Comparison of ENCODE assay signal across 24 cellular contexts in the genomic region with DNA sequence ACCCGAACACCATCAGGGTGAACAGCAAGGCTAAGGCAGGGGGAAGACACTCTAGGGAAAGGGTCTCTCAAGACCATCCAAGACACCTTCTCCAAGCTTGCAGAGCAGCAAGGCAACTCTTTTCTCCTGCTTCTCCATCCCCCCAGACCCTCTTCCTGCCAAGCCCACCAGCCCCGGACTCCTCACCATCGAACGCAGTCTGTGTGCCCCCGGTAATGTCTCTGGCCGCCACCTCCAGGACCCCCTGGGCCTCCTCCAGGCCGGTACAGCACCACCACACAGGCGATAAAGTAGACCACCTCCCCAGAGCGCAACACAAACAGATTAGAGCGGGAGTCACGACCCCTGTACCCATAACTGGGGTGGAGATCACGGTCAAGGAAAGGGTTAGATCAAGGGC. TPM values are rescaled to one million over a fixed set of nuclear protein-coding genes. Genes with fewer than 3 reads are reported as not detected.
DNase-seq lines count a peak whose midpoint lies in the region; ATAC-seq and TF ChIP-seq lines count a peak whose summit lies in the region.
"Had no signal": no experiment of that assay in that cellular context is flagged by ENCODE, and none has a peak within 500 bp of the region (broad histone marks: within the 10 kb centered on the region; RNA-seq: fewer than 3 reads in every experiment).

No MANE protein-coding gene starts in this region.

- no peaks in the 10 kb centered on the region for H3K9me3 Mint-ChIP-seq in activated T-helper 17 cell treated with anti-CD3 and anti-CD28 coated beads, Interleukin-2, amount 50 U/mL, for 72 hours
- no peaks in the 10 kb centered on the region for H3K9me3 Mint-ChIP-seq in natural killer cell
- H3K9me3 Mint-ChIP-seq: activated CD4-positive, alpha-beta T cell treated with anti-CD3 and anti-CD28 coated beads, Interleukin-2, amount 10 ng/mL, durations not matched to agents 7 days and 5 days; mesothelial cell of epicardium had no signal

- WGBS in heart right ventricle, 2 donors: 94 to 96% methylated on average over 12 of the region's 12 CpGs

- no peak overlapping the region for H3K4me3 ChIP-seq in heart right ventricle
- no peak overlapping the region for H3K4me3 ChIP-seq in uterus
- H3K4me3 ChIP-seq: left ventricle myocardium inferior, pancreas, PC-9, skin epidermis, transverse colon had no signal

- H3K27ac ChIP-seq in heart right ventricle (no peak overlapping the region), uterus (no peak overlapping the region)
- H3K27ac ChIP-seq: left ventricle myocardium inferior, pancreas, PC-9, skin epidermis, transverse colon had no signal

- no peak for TF ChIP-seq POLR2A in uterus (IDR thresholded peaks at IDR 0.05)

- peaks cover 23% of the 10 kb centered on the region for H3K4me1 Mint-ChIP-seq in activated T-helper 17 cell treated with anti-CD3 and anti-CD28 coated beads, Interleukin-2, amount 50 U/mL, for 72 hours
- H3K4me1 Mint-ChIP-seq in natural killer cell: peaks cover 18 to 44% of the 10 kb centered on the region in 2 donors

- H3K27me3 ChIP-seq in heart right ventricle (no peaks in the 10 kb centered on the region), uterus (no peaks in the 10 kb centered on the region)
- H3K27me3 ChIP-seq: pancreas, transverse colon had no signal

- H3K4me3 Mint-ChIP-seq in activated T-helper 17 cell treated with anti-CD3 and anti-CD28 coated beads, Interleukin-2, amount 50 U/mL, for 72 hours: no peak overlapping the region
- H3K4me3 Mint-ChIP-seq in natural killer cell: peak overlapping the region; percentile 37
- H3K4me3 Mint-ChIP-seq: activated CD4-positive, alpha-beta T cell treated with anti-CD3 and anti-CD28 coated beads, Interleukin-2, amount 10 ng/mL, durations not matched to agents 7 days and 5 days; mesothelial cell of epicardium had no signal

- H3K36me3 Mint-ChIP-seq in activated T-helper 17 cell treated with anti-CD3 and anti-CD28 coated beads, Interleukin-2, amount 50 U/mL, for 72 hours (ENCODE audit: low read depth): peaks cover 81% of the 10 kb centered on the region
- no peaks in the 10 kb centered on the region for H3K36me3 Mint-ChIP-seq in natural killer cell

- peak overlapping the region; percentile 23 for H3K27ac Mint-ChIP-seq in activated T-helper 17 cell treated with anti-CD3 and anti-CD28 coated beads, Interleukin-2, amount 50 U/mL, for 72 hours
- H3K27ac Mint-ChIP-seq in natural killer cell: peak overlapping the region in 1 of 2 donors; percentile 98
- H3K27ac Mint-ChIP-seq: mesothelial cell of epicardium had no signal

- H3K4me1 ChIP-seq in heart right ventricle: peaks cover 9 to 43% (median 27%) of the 10 kb centered on the region in 9 donors
- peaks cover 0 to 10% of the 10 kb centered on the region in 2 donors for H3K4me1 ChIP-seq in uterus

- H3K9me3 ChIP-seq in heart right ventricle (no peaks in the 10 kb centered on the region), uterus (no peaks in the 10 kb centered on the region)
- H3K9me3 ChIP-seq: left ventricle myocardium inferior, pancreas, transverse colon had no signal

- DNase-seq in left ventricle myocardium superior: peak; percentile 7
- DNase-seq in heart right ventricle: no peak
- no peak for DNase-seq in natural killer cell
- no peak for DNase-seq in uterus
- no peak for DNase-seq in SW480 (ENCODE audit: low spot score)
- no peak for DNase-seq in GM03348 (ENCODE audit: low spot score)
- DNase-seq: activated CD4-positive, alpha-beta T cell treated with anti-CD3 and anti-CD28 coated beads, Interleukin-2, amount 10 ng/mL, durations not matched to agents 7 days and 5 days; activated gamma-delta T cell; amygdala; effector CD8-positive, alpha-beta T cell; glutamatergic neuron; GOT3; islet precursor cell; left ventricle myocardium inferior; naive B cell; NCI-H2171; NCI-H526; pancreas; PC-9; retina; transverse colon had no signal

- H3K27me3 Mint-ChIP-seq in activated T-helper 17 cell treated with anti-CD3 and anti-CD28 coated beads, Interleukin-2, amount 50 U/mL, for 72 hours: no peaks in the 10 kb centered on the region
- no peaks in the 10 kb centered on the region for H3K27me3 Mint-ChIP-seq in natural killer cell (ENCODE audit: low read depth in 2 of 2)
- H3K27me3 Mint-ChIP-seq: activated CD4-positive, alpha-beta T cell treated with anti-CD3 and anti-CD28 coated beads, Interleukin-2, amount 10 ng/mL, durations not matched to agents 7 days and 5 days; naive B cell had no signal

- intact Hi-C loops in left ventricle myocardium superior (cut with micrococcal nuclease) (no loop called here), heart right ventricle (cut with DNase I) (loop anchor here in 1 of 10 donors (10.0 kb wide), 1 partner anchor 226 kb away; a partner anchor contains a TSS), natural killer cell (cut with micrococcal nuclease) (no loop called here), uterus (cut with DNase I; ENCODE audit: low total_unique reads) (no loop called here)

- ATAC-seq in left ventricle myocardium superior: no peak
- ATAC-seq in heart right ventricle: no peak
- ATAC-seq in activated T-helper 17 cell treated with anti-CD3 and anti-CD28 coated beads, Interleukin-2, amount 50 U/mL, for 72 hours (replicated peaks): no peak
- ATAC-seq in natural killer cell: no peak
- ATAC-seq: pancreas had no signal

- TF ChIP-seq CTCF in heart right ventricle (IDR thresholded peaks at IDR 0.05) (no peak), natural killer cell (IDR thresholded peaks at IDR 0.05) (no peak), uterus (IDR thresholded peaks at IDR 0.05) (no peak)

- H3K36me3 ChIP-seq in heart right ventricle (peaks cover 0 to 70% (median 8%) of the 10 kb centered on the region in 9 donors), uterus (no peaks in the 10 kb centered on the region)
- H3K36me3 ChIP-seq: transverse colon had no signal

RNA-seq across cellular contexts. Expression of a gene that starts 3.8 kb away (rescaled TPM):
- 12.9 TPM for total RNA-seq in left ventricle myocardium superior
- total RNA-seq in heart right ventricle: 10 to 100 TPM in 8 of 10 donors, 1 to 10 TPM in 2; 7.7 to 27.2 (median 15.2) TPM
- polyA plus RNA-seq in heart right ventricle: 10 to 100 TPM; 18.9 to 50.4 TPM
- total RNA-seq in activated T-helper 17 cell treated with anti-CD3 and anti-CD28 coated beads, Interleukin-2, amount 50 U/mL, for 72 hours: 100 to 1,000 TPM; 122 to 130 TPM
- 100 to 1,000 TPM; 221 to 233 (median 232) TPM for total RNA-seq in natural killer cell
- 100 to 1,000 TPM in 1 of 4 donors, 10 to 100 TPM in 3; 17.9 to 126 (median 36.8) TPM for total RNA-seq in uterus

RNA-seq across cellular contexts. Expression of a gene that starts 4.3 kb away (rescaled TPM):
- total RNA-seq in left ventricle myocardium superior: 1.7 TPM
- 1 to 10 TPM in 8 of 10 donors, under 1 TPM in 2; 0.81 to 4.4 (median 1.8) TPM for total RNA-seq in heart right ventricle
- 1 to 10 TPM; 5.3 to 6.6 TPM for polyA plus RNA-seq in heart right ventricle
- total RNA-seq in activated T-helper 17 cell treated with anti-CD3 and anti-CD28 coated beads, Interleukin-2, amount 50 U/mL, for 72 hours: 1 to 10 TPM; 2.0 to 3.0 TPM
- 1 to 10 TPM; 2.6 to 6.9 (median 3.9) TPM for total RNA-seq in natural killer cell
- 10 to 100 TPM in 1 of 4 donors, 1 to 10 TPM in 1, under 1 TPM in 1, not detected in 1; 0.77 to 11.9 (median 5.3) TPM for total RNA-seq in uterus

RNA-seq across cellular contexts. Expression of a gene that starts 7.1 kb away (rescaled TPM):
- 33.1 TPM for total RNA-seq in left ventricle myocardium superior
- total RNA-seq in heart right ventricle: 10 to 100 TPM; 25.0 to 45.3 (median 29.8) TPM
- polyA plus RNA-seq in heart right ventricle: 10 to 100 TPM; 22.1 to 35.3 TPM
- total RNA-seq in activated T-helper 17 cell treated with anti-CD3 and anti-CD28 coated beads, Interleukin-2, amount 50 U/mL, for 72 hours: 100 to 1,000 TPM; 142 to 198 TPM
- 100 to 1,000 TPM; 254 to 305 (median 259) TPM for total RNA-seq in natural killer cell
- total RNA-seq in uterus: 100 to 1,000 TPM in 2 of 4 donors, 10 to 100 TPM in 2; 37.9 to 120 (median 78.2) TPM

RNA-seq across cellular contexts. Expression of a gene that starts 13.0 kb away (rescaled TPM):
- total RNA-seq in left ventricle myocardium superior (12.1 TPM), heart right ventricle (10 to 100 TPM in 7 of 10 donors, 1 to 10 TPM in 3; 6.8 to 20.7 (median 10.6) TPM), natural killer cell (10 to 100 TPM; 64.9 to 80.3 (median 77.9) TPM), uterus (10 to 100 TPM; 17.7 to 50.4 (median 23.1) TPM)
- polyA plus RNA-seq in heart right ventricle: 10 to 100 TPM; 29.5 to 41.2 TPM
- total RNA-seq in activated T-helper 17 cell treated with anti-CD3 and anti-CD28 coated beads, Interleukin-2, amount 50 U/mL, for 72 hours: 10 to 100 TPM; 60.5 to 71.9 TPM

RNA-seq across cellular contexts. Expression of a gene that starts 17.5 kb away (rescaled TPM):
- total RNA-seq in left ventricle myocardium superior: 12.3 TPM
- total RNA-seq in heart right ventricle: 10 to 100 TPM in 8 of 10 donors, 1 to 10 TPM in 2; 8.2 to 17.9 (median 12.3) TPM
- 10 to 100 TPM in 1 of 2 donors, 1 to 10 TPM in 1; 9.3 to 19.2 TPM for polyA plus RNA-seq in heart right ventricle
- 10 to 100 TPM; 23.8 to 25.7 TPM for total RNA-seq in activated T-helper 17 cell treated with anti-CD3 and anti-CD28 coated beads, Interleukin-2, amount 50 U/mL, for 72 hours
- 10 to 100 TPM; 20.0 to 28.9 (median 26.2) TPM for total RNA-seq in natural killer cell
- total RNA-seq in uterus: 10 to 100 TPM in 1 of 4 donors, 1 to 10 TPM in 3; 7.1 to 19.3 (median 8.6) TPM
